1 cellular context compared by ENCODE assay signal in the genomic region with DNA sequence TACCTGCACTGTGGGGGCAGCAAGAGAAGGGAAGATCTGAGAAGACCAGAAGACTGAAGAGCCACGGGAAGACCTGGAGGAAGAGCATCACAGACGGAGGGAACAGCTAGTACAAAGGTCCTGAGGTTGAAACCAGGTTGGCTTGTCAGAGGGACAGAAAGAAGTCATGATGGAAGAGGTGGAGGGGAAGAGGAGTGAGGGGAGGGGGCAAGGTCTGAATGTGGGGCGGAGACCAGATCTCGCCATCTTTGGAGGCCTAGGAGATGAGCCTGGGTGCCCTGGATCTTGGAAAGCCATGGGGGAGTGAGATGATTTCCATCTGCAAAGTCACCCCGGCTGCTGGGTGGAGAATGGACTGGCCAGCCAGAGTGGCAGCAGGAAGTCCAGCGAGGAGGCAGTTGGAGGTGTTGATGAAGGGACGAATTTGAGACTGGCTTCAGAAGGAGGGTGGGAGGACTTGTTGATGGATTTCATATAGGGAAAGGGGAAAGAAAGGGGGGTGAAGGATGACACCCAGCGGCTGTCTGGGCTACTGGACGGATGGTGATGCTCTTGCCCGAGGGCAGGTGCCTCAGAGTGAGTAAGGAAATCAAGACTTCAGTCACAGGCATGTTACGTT.
TF ChIP-seq lines count a peak whose summit lies in the region.

No MANE protein-coding gene starts in this region.

TF ChIP-seq in HepG2, 621 proteins besides CTCF, POLR2A, EP300 and RAD21 (continues in another document):
- TF ChIP-seq ISX (CRISPR knock-in tag; conservative IDR thresholded peaks at IDR 0.05) (no peak), MAZ (IDR thresholded peaks at IDR 0.05; ENCODE audit: borderline replicate concordance, low read depth, low read length) (no peak), MAZ (CRISPR knock-in tag; IDR thresholded peaks at IDR 0.05; ENCODE audit: low read depth) (no peak), HHEX (CRISPR knock-in tag; IDR thresholded peaks at IDR 0.05) (no peak), SPEN (CRISPR knock-in tag; IDR thresholded peaks at IDR 0.05; ENCODE audit: low read depth) (no peak), BCL6 (CRISPR knock-in tag; IDR thresholded peaks at IDR 0.05) (no peak), ETV5 (CRISPR knock-in tag; IDR thresholded peaks at IDR 0.05; ENCODE audit: borderline replicate concordance) (no peak), ZFX (CRISPR knock-in tag; IDR thresholded peaks at IDR 0.05; ENCODE audit: low read depth) (0 out of 2 replicates have a peak, but pooled peaks have one; percentile 13), ZNF484 (CRISPR knock-in tag; IDR thresholded peaks at IDR 0.05; ENCODE audit: borderline replicate concordance, low read depth) (no peak), FOSL1 (CRISPR knock-in tag; IDR thresholded peaks at IDR 0.05; ENCODE audit: borderline replicate concordance) (no peak), RORA (CRISPR knock-in tag; IDR thresholded peaks at IDR 0.05) (no peak), MIER2 (CRISPR knock-in tag; IDR thresholded peaks at IDR 0.05) (no peak), SNAPC2 (CRISPR knock-in tag; IDR thresholded peaks at IDR 0.05) (peak; percentile 31; the same call in 1 of the 2 replicates), NR1H2 (CRISPR knock-in tag; IDR thresholded peaks at IDR 0.05; ENCODE audit: borderline replicate concordance, low read depth) (no peak), SOX6 (IDR thresholded peaks at IDR 0.05) (no peak), SOX6 (CRISPR knock-in tag; IDR thresholded peaks at IDR 0.05) (no peak), NFE2L1 (CRISPR knock-in tag; IDR thresholded peaks at IDR 0.05; ENCODE audit: borderline replicate concordance) (no peak), KAT7 (CRISPR knock-in tag; IDR thresholded peaks at IDR 0.05; ENCODE audit: borderline replicate concordance) (no peak), ZNF101 (CRISPR knock-in tag; IDR thresholded peaks at IDR 0.05; ENCODE audit: borderline replicate concordance, low read depth) (no peak), ZFP36L1 (CRISPR knock-in tag; IDR thresholded peaks at IDR 0.05) (no peak), ATF7 (IDR thresholded peaks at IDR 0.05) (no peak), ATF7 (CRISPR knock-in tag; IDR thresholded peaks at IDR 0.05) (no peak), TCF7 (IDR thresholded peaks at IDR 0.05; ENCODE audit: low read depth) (no peak), RELA (CRISPR knock-in tag; IDR thresholded peaks at IDR 0.05) (no peak), ZNF180 (CRISPR knock-in tag; IDR thresholded peaks at IDR 0.05; ENCODE audit: borderline replicate concordance, low read depth) (no peak), ZFP37 (CRISPR knock-in tag; IDR thresholded peaks at IDR 0.05; ENCODE audit: borderline replicate concordance) (no peak), HNF4G (IDR thresholded peaks at IDR 0.05; ENCODE audit: borderline replicate concordance, low read depth, low read length) (no peak), HNF4G (CRISPR knock-in tag; IDR thresholded peaks at IDR 0.05; ENCODE audit: borderline replicate concordance, low read depth) (no peak), CEBPB (IDR thresholded peaks at IDR 0.05; ENCODE audit: borderline replicate concordance, low read depth, low read length) (no peak), MATR3 (CRISPR knock-in tag; IDR thresholded peaks at IDR 0.05) (no peak), HMGA1 (CRISPR knock-in tag; conservative IDR thresholded peaks at IDR 0.05) (no peak), ZNF672 (CRISPR knock-in tag; IDR thresholded peaks at IDR 0.05) (no peak), MAF1 (CRISPR knock-in tag; IDR thresholded peaks at IDR 0.05; ENCODE audit: borderline replicate concordance) (no peak), ZNF782 (CRISPR knock-in tag; IDR thresholded peaks at IDR 0.05; ENCODE audit: borderline replicate concordance) (no peak), MED8 (CRISPR knock-in tag; IDR thresholded peaks at IDR 0.05; ENCODE audit: insufficient replicate concordance) (no peak), JUND (CRISPR knock-in tag; IDR thresholded peaks at IDR 0.05) (no peak), ZNF234 (CRISPR knock-in tag; conservative IDR thresholded peaks at IDR 0.05) (0 out of 2 replicates have a peak, but pooled peaks have one; percentile 5), ASH2L (IDR thresholded peaks at IDR 0.05; ENCODE audit: insufficient read length, low read depth, low read length) (no peak), MEF2D (CRISPR knock-in tag; IDR thresholded peaks at IDR 0.05) (0 out of 2 replicates have a peak, but pooled peaks have one; percentile 24), KDM6A (CRISPR knock-in tag; IDR thresholded peaks at IDR 0.05; ENCODE audit: low read depth) (no peak), KLF11 (CRISPR knock-in tag; IDR thresholded peaks at IDR 0.05) (no peak), ZMYM3 (CRISPR knock-in tag; IDR thresholded peaks at IDR 0.05) (peak; percentile 50), RNF2 (conservative IDR thresholded peaks at IDR 0.05; ENCODE audit: low read depth) (no peak), ZFYVE20 (CRISPR knock-in tag; IDR thresholded peaks at IDR 0.05; ENCODE audit: borderline replicate concordance, low read depth) (no peak), ZFP62 (CRISPR knock-in tag; IDR thresholded peaks at IDR 0.05) (no peak), ZNF501 (CRISPR knock-in tag; IDR thresholded peaks at IDR 0.05) (0 out of 2 replicates have a peak, but pooled peaks have one; percentile 20), STAG1 (CRISPR knock-in tag; IDR thresholded peaks at IDR 0.05) (peak; percentile 44; the same call in 1 of the 2 replicates), KDM3A (CRISPR knock-in tag; IDR thresholded peaks at IDR 0.05; ENCODE audit: low read depth) (no peak), ZNF530 (CRISPR knock-in tag; IDR thresholded peaks at IDR 0.05; ENCODE audit: low read depth) (no peak)
- TF ChIP-seq, protein P1, sequence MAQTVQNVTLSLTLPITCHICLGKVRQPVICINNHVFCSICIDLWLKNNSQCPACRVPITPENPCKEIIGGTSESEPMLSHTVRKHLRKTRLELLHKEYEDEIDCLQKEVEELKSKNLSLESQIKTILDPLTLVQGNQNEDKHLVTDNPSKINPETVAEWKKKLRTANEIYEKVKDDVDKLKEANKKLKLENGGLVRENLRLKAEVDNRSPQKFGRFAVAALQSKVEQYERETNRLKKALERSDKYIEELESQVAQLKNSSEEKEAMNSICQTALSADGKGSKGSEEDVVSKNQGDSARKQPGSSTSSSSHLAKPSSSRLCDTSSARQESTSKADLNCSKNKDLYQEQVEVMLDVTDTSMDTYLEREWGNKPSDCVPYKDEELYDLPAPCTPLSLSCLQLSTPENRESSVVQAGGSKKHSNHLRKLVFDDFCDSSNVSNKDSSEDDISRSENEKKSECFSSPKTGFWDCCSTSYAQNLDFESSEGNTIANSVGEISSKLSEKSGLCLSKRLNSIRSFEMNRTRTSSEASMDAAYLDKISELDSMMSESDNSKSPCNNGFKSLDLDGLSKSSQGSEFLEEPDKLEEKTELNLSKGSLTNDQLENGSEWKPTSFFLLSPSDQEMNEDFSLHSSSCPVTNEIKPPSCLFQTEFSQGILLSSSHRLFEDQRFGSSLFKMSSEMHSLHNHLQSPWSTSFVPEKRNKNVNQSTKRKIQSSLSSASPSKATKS (CRISPR knock-in tag; IDR thresholded peaks at IDR 0.05) = no peak
- TF ChIP-seq, protein P2, sequence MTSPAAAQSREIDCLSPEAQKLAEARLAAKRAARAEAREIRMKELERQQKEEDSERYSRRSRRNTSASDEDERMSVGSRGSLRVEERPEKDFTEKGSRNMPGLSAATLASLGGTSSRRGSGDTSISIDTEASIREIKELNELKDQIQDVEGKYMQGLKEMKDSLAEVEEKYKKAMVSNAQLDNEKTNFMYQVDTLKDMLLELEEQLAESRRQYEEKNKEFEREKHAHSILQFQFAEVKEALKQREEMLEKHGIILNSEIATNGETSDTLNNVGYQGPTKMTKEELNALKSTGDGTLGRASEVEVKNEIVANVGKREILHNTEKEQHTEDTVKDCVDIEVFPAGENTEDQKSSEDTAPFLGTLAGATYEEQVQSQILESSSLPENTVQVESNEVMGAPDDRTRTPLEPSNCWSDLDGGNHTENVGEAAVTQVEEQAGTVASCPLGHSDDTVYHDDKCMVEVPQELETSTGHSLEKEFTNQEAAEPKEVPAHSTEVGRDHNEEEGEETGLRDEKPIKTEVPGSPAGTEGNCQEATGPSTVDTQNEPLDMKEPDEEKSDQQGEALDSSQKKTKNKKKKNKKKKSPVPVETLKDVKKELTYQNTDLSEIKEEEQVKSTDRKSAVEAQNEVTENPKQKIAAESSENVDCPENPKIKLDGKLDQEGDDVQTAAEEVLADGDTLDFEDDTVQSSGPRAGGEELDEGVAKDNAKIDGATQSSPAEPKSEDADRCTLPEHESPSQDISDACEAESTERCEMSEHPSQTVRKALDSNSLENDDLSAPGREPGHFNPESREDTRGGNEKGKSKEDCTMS (CRISPR knock-in tag; conservative IDR thresholded peaks at IDR 0.05) = no peak
- TF ChIP-seq, protein P3, sequence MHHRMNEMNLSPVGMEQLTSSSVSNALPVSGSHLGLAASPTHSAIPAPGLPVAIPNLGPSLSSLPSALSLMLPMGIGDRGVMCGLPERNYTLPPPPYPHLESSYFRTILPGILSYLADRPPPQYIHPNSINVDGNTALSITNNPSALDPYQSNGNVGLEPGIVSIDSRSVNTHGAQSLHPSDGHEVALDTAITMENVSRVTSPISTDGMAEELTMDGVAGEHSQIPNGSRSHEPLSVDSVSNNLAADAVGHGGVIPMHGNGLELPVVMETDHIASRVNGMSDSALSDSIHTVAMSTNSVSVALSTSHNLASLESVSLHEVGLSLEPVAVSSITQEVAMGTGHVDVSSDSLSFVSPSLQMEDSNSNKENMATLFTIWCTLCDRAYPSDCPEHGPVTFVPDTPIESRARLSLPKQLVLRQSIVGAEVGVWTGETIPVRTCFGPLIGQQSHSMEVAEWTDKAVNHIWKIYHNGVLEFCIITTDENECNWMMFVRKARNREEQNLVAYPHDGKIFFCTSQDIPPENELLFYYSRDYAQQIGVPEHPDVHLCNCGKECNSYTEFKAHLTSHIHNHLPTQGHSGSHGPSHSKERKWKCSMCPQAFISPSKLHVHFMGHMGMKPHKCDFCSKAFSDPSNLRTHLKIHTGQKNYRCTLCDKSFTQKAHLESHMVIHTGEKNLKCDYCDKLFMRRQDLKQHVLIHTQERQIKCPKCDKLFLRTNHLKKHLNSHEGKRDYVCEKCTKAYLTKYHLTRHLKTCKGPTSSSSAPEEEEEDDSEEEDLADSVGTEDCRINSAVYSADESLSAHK (CRISPR knock-in tag; IDR thresholded peaks at IDR 0.05; ENCODE audit: borderline replicate concordance) = no peak
- TF ChIP-seq, protein P4, sequence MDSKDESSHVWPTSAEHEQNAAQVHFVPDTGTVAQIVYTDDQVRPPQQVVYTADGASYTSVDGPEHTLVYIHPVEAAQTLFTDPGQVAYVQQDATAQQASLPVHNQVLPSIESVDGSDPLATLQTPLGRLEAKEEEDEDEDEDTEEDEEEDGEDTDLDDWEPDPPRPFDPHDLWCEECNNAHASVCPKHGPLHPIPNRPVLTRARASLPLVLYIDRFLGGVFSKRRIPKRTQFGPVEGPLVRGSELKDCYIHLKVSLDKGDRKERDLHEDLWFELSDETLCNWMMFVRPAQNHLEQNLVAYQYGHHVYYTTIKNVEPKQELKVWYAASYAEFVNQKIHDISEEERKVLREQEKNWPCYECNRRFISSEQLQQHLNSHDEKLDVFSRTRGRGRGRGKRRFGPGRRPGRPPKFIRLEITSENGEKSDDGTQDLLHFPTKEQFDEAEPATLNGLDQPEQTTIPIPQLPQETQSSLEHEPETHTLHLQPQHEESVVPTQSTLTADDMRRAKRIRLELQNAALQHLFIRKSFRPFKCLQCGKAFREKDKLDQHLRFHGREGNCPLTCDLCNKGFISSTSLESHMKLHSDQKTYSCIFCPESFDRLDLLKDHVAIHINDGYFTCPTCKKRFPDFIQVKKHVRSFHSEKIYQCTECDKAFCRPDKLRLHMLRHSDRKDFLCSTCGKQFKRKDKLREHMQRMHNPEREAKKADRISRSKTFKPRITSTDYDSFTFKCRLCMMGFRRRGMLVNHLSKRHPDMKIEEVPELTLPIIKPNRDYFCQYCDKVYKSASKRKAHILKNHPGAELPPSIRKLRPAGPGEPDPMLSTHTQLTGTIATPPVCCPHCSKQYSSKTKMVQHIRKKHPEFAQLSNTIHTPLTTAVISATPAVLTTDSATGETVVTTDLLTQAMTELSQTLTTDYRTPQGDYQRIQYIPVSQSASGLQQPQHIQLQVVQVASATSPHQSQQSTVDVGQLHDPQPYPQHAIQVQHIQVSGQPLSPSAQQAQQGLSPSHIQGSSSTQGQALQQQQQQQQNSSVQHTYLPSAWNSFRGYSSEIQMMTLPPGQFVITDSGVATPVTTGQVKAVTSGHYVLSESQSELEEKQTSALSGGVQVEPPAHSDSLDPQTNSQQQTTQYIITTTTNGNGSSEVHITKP (CRISPR knock-in tag; IDR thresholded peaks at IDR 0.05; ENCODE audit: low read depth) = peak; percentile 54; the same call in 1 of the 2 replicates
- TF ChIP-seq, protein P5, sequence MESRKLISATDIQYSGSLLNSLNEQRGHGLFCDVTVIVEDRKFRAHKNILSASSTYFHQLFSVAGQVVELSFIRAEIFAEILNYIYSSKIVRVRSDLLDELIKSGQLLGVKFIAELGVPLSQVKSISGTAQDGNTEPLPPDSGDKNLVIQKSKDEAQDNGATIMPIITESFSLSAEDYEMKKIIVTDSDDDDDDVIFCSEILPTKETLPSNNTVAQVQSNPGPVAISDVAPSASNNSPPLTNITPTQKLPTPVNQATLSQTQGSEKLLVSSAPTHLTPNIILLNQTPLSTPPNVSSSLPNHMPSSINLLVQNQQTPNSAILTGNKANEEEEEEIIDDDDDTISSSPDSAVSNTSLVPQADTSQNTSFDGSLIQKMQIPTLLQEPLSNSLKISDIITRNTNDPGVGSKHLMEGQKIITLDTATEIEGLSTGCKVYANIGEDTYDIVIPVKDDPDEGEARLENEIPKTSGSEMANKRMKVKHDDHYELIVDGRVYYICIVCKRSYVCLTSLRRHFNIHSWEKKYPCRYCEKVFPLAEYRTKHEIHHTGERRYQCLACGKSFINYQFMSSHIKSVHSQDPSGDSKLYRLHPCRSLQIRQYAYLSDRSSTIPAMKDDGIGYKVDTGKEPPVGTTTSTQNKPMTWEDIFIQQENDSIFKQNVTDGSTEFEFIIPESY (CRISPR knock-in tag; IDR thresholded peaks at IDR 0.05) = no peak
